5 cellular contexts compared by ENCODE assay signal in genomic region chrX:2746250-2746649, GRCh38. TPM values are rescaled to one million over a fixed set of nuclear protein-coding genes. Genes with fewer than 3 reads are reported as not detected.
"Had no signal": no experiment of that assay in that cellular context is flagged by ENCODE, and none has a peak within 500 bp of the region (broad histone marks: within the 10 kb centered on the region; RNA-seq: fewer than 3 reads in every experiment).

No MANE protein-coding gene starts in this region.

RNA-seq across cellular contexts. Expression of gene XG, which starts 5.6 kb away (rescaled TPM):
- total RNA-seq: activated B cell treated with CpG ODN at 0.5 μM for 24 hours, glomerular endothelial cell, neural crest cell, SK-MEL-5, stomach had no signal
